ENCODE assay signal across 26 cellular contexts in the genomic region with DNA sequence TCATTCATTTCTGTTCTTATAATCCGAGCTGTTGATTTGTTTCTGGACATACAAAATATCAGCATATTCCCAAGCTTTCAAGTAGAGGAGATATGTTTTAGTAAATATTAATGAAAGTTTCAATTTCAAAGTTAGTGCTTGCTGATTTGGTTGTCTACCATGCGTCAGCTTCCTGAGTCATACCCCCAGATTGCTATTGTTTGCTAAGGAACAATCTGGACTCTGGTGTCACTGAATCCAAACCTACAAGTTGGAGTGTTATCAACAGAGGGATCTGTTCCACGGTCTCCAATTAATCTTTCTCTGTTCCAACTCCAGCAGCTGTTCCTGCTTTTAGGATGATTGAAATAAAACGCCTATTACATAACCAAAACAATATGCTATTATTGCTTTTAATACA.
"Had no signal": no experiment of that assay in that cellular context is flagged by ENCODE, and none has a peak within 500 bp of the region (broad histone marks: within the 10 kb centered on the region; RNA-seq: fewer than 3 reads in every experiment).

No MANE protein-coding gene starts in this region.

- FAIRE-seq: TTC549 had no signal

- H3K4me2 ChIP-seq: hepatocyte, smooth muscle cell had no signal

- H3K36me3 Mint-ChIP-seq: activated naive CD8-positive, alpha-beta T cell treated with anti-CD3 and anti-CD28 coated beads for 36 hours; immature natural killer cell; natural killer cell; type B pancreatic cell had no signal

- ATAC-seq: activated T-cell treated with anti-CD3 and anti-CD28 coated beads, Interleukin-2, amount 50 U/mL, for 4 hours; left lobe of liver; lower lobe of right lung; natural killer cell; sciatic nerve; WTC11 had no signal

- DNase-seq: activated CD4-positive, alpha-beta T cell treated with anti-CD3 and anti-CD28 coated beads, Interleukin-2, amount 50 U/mL, for 4 hours; activated CD8-positive, alpha-beta memory T cell treated with anti-CD3 and anti-CD28 coated beads, Interleukin-2, amount 50 U/mL, for 48 hours; activated naive CD4-positive, alpha-beta T cell treated with Interleukin-2 at 50 U/mL for 16 hours; activated naive CD8-positive, alpha-beta T cell treated with anti-CD3 and anti-CD28 coated beads for 36 hours; activated T-cell treated with anti-CD3 and anti-CD28 coated beads, Interleukin-2, amount 50 U/mL, for 4 hours; cortex of kidney; endodermal cell; foreskin melanocyte; immature natural killer cell; lower lobe of right lung; natural killer cell; stimulated activated CD4-positive, alpha-beta T cell treated with anti-CD3 and anti-CD28 coated beads, Interleukin-15, amount 100 ng/mL, for 24 hours; stimulated activated CD4-positive, alpha-beta T cell treated with anti-CD3 and anti-CD28 coated beads, Interleukin-2, amount 100 ng/mL, for 48 hours; stimulated activated naive CD4-positive, alpha-beta T cell had no signal

- H3K36me3 ChIP-seq: cardiac muscle cell, lower lobe of right lung, thoracic aorta, vagina had no signal

- H3K4me1 ChIP-seq: lower lobe of right lung, vagina had no signal

- H3K27me3 Mint-ChIP-seq: type B pancreatic cell had no signal

- H2AFZ ChIP-seq: hepatocyte had no signal

- H3K27ac Mint-ChIP-seq: activated naive CD8-positive, alpha-beta T cell treated with anti-CD3 and anti-CD28 coated beads for 36 hours; activated T-helper 2 cell treated with anti-CD3 and anti-CD28 coated beads, Interferon-gamma antibody, Interleukin-2, Interleukin-4, amounts not matched to agents 10 μg/mL and 5 μg/mL and 100 μg/mL, durations not matched to agents 14 hours and 24 hours and 36 hours; endodermal cell; immature natural killer cell; natural killer cell; type B pancreatic cell; WTC11 had no signal

- H3K4me3 ChIP-seq: cardiac muscle cell, hepatocyte, lower lobe of right lung, smooth muscle cell, thoracic aorta, vagina had no signal

- H3K4me1 Mint-ChIP-seq: activated naive CD8-positive, alpha-beta T cell treated with anti-CD3 and anti-CD28 coated beads for 36 hours; endodermal cell; immature natural killer cell; natural killer cell; WTC11 had no signal

- H3K9me3 Mint-ChIP-seq: activated naive CD8-positive, alpha-beta T cell treated with anti-CD3 and anti-CD28 coated beads for 36 hours; activated T-cell treated with anti-CD3 and anti-CD28 coated beads, Interleukin-2, amount 50 U/mL, for 4 hours; activated T-helper 2 cell treated with anti-CD3 and anti-CD28 coated beads, Interferon-gamma antibody, Interleukin-2, Interleukin-4, amounts not matched to agents 10 μg/mL and 5 μg/mL and 100 μg/mL, durations not matched to agents 14 hours and 24 hours and 36 hours had no signal

- H3K27me3 ChIP-seq: cardiac muscle cell, hepatocyte, vagina had no signal

- H3K4me3 Mint-ChIP-seq: activated naive CD8-positive, alpha-beta T cell treated with anti-CD3 and anti-CD28 coated beads for 36 hours; activated T-cell treated with anti-CD3 and anti-CD28 coated beads, Interleukin-2, amount 50 U/mL, for 4 hours; endodermal cell; immature natural killer cell; natural killer cell; type B pancreatic cell; WTC11 had no signal

- H3K27ac ChIP-seq: cardiac muscle cell, epithelial cell of prostate, hepatocyte, lower lobe of right lung, thoracic aorta, vagina had no signal

- H3K79me2 ChIP-seq: hepatocyte had no signal

- H3K9me3 ChIP-seq: lower lobe of right lung, thoracic aorta, vagina had no signal
